In the genomic region with DNA sequence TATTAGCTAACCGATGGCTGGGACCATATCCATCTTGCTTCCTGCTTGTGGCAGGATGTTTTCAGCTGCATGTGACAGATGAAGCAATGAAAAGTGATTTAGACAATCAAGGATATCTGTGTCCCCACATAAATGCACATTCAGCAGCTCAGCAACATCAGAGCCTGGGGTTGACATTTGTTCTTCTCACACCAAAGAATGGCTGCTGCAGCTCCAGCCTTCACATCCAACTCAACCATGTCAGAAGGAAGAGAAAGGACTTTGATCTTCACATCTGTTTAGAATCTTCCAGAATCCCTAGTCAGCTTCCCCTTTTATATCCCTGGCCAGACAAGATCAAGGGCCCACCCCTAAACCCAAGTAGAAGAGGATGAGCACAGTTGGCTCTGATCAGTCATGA, we compare ENCODE assay signal across 1 cellular context.
A peak's percentile ranks its signal among the peaks of the same experiment; 100 is the strongest.
TF ChIP-seq lines count a peak whose summit lies in the region.

No MANE protein-coding gene starts in this region.

TF ChIP-seq in GM12878, 131 proteins besides CTCF, POLR2A, EP300 and RAD21 (continued from another document):
- TF ChIP-seq, protein P1, sequence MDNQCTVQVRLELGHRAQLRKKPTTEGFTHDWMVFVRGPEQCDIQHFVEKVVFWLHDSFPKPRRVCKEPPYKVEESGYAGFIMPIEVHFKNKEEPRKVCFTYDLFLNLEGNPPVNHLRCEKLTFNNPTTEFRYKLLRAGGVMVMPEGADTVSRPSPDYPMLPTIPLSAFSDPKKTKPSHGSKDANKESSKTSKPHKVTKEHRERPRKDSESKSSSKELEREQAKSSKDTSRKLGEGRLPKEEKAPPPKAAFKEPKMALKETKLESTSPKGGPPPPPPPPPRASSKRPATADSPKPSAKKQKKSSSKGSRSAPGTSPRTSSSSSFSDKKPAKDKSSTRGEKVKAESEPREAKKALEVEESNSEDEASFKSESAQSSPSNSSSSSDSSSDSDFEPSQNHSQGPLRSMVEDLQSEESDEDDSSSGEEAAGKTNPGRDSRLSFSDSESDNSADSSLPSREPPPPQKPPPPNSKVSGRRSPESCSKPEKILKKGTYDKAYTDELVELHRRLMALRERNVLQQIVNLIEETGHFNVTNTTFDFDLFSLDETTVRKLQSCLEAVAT (IDR thresholded peaks at IDR 0.05), result no peak
- TF ChIP-seq MYC (IDR thresholded peaks at IDR 0.05; ENCODE audit: insufficient read depth, insufficient read length, insufficient replicate concordance, low read length, severe bottlenecking), result no peak
- TF ChIP-seq HCFC1 (IDR thresholded peaks at IDR 0.05; ENCODE audit: low read length), result no peak
- TF ChIP-seq PAX5 (IDR thresholded peaks at IDR 0.05; ENCODE audit: borderline replicate concordance, low read depth, low read length), result no peak
- TF ChIP-seq BRCA1 (IDR thresholded peaks at IDR 0.05; ENCODE audit: low read depth, low read length), result no peak
- TF ChIP-seq ZNF217 (IDR thresholded peaks at IDR 0.05), result peak; percentile 45; the same call in 1 of the 2 replicates
- TF ChIP-seq RCOR1 (conservative IDR thresholded peaks at IDR 0.05; ENCODE audit: low read depth, low read length), result no peak
TF ChIP-seq in GM12878: peak in this region for 2.
